ENCODE assay signal across 1 cellular context in the genomic region with DNA sequence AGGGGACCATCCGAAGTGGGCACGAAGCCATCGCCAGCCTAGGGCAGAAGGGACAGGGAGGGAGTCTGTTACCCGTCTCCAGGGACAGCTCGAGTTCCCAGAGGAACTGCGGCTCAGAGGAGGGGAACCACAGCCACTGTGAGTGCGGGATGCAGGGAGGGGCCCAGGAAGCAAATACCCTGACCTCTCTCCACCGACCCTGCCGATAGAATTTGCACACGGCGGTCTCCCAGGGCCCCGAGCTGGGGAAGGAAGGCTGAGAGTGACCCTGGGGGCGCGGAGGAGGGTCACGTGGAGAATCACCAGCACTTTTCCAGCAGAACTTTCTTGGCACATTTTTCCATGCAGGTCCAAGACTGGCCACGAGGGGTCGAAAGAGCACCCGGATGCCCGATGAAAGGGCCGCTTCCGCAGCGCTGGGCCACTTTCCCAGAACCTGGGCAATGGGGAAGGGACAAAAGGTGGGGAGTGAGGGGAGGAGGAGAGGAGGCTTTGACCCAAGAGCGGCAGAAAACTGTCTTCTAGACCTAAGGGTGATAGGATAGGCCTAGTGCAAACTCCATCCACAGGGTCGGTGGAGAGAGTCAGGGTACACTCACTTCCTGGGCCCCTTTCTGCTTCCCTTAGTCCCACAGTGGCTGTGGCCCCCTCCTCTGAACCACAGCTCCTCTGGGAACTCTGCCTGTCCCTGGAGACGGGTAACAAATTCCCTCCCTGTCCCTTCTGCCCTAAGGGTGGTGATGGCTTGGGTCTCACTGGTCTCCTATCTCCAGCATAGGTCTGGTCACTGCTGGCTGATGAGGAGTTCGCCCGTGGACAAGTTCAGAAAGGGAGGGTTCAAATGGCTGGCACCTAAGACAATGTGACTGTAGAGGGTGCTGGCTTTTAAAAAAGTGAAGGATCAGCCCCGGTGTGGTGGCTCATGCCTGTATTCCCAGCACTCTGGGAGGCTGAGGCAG.
A peak's percentile ranks its signal among the peaks of the same experiment; 100 is the strongest.
TF ChIP-seq lines count a peak whose summit lies in the region.

No MANE protein-coding gene starts in this region.

TF ChIP-seq in HEK293, 187 proteins besides CTCF, POLR2A, EP300 and RAD21 (continued from another document and continues in another):
- TF ChIP-seq PRDM2 (tag by site-specific recombination; IDR thresholded peaks at IDR 0.05; ENCODE audit: borderline replicate concordance): no peak
- TF ChIP-seq ZBTB48 (tag by site-specific recombination; IDR thresholded peaks at IDR 0.05): peak; percentile 93
- peak; percentile 20; the same call in 1 of the 2 replicates for TF ChIP-seq ZBTB8A (tag by site-specific recombination; IDR thresholded peaks at IDR 0.05)
- TF ChIP-seq ZFP3 (tag by site-specific recombination; IDR thresholded peaks at IDR 0.05; ENCODE audit: low read depth): peak; percentile 56; the same call in 1 of the 2 replicates
- TF ChIP-seq ZBTB20 (tag by site-specific recombination; IDR thresholded peaks at IDR 0.05): peak; percentile 39; the same call in 1 of the 2 replicates
- no peak for TF ChIP-seq ZNF394 (tag by site-specific recombination; IDR thresholded peaks at IDR 0.05; ENCODE audit: borderline replicate concordance)
- TF ChIP-seq, protein P1, sequence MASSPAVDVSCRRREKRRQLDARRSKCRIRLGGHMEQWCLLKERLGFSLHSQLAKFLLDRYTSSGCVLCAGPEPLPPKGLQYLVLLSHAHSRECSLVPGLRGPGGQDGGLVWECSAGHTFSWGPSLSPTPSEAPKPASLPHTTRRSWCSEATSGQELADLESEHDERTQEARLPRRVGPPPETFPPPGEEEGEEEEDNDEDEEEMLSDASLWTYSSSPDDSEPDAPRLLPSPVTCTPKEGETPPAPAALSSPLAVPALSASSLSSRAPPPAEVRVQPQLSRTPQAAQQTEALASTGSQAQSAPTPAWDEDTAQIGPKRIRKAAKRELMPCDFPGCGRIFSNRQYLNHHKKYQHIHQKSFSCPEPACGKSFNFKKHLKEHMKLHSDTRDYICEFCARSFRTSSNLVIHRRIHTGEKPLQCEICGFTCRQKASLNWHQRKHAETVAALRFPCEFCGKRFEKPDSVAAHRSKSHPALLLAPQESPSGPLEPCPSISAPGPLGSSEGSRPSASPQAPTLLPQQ (tag by site-specific recombination; IDR thresholded peaks at IDR 0.05): peak; percentile 62
- TF ChIP-seq PATZ1 (tag by site-specific recombination; IDR thresholded peaks at IDR 0.05): peak; percentile 64
- no peak for TF ChIP-seq ZNF747 (tag by site-specific recombination; IDR thresholded peaks at IDR 0.05)
- no peak for TF ChIP-seq KLF7 (tag by site-specific recombination; IDR thresholded peaks at IDR 0.05; ENCODE audit: borderline replicate concordance)
- TF ChIP-seq ZNF76 (tag by site-specific recombination; IDR thresholded peaks at IDR 0.05; ENCODE audit: borderline replicate concordance, low read depth): peak; percentile 31; the same call in 1 of the 2 replicates
- TF ChIP-seq HOXD13 (CRISPR knock-in tag; IDR thresholded peaks at IDR 0.05; ENCODE audit: borderline replicate concordance): no peak
- TF ChIP-seq ZIC2 (tag by site-specific recombination; IDR thresholded peaks at IDR 0.05): peak; percentile 25
- TF ChIP-seq ZNF19 (tag by site-specific recombination; IDR thresholded peaks at IDR 0.05; ENCODE audit: low read depth): no peak
- no peak for TF ChIP-seq ZNF621 (tag by site-specific recombination; IDR thresholded peaks at IDR 0.05)
- TF ChIP-seq EGR2 (tag by site-specific recombination; IDR thresholded peaks at IDR 0.05; ENCODE audit: low read depth): no peak
- no peak for TF ChIP-seq REPIN1 (tag by site-specific recombination; IDR thresholded peaks at IDR 0.05; ENCODE audit: low read depth)
- TF ChIP-seq ZNF701 (tag by site-specific recombination; IDR thresholded peaks at IDR 0.05): no peak
- 0 out of 2 replicates have a peak, but pooled peaks have one; percentile 6 for TF ChIP-seq OSR2 (tag by site-specific recombination; IDR thresholded peaks at IDR 0.05)
- TF ChIP-seq, protein P2, sequence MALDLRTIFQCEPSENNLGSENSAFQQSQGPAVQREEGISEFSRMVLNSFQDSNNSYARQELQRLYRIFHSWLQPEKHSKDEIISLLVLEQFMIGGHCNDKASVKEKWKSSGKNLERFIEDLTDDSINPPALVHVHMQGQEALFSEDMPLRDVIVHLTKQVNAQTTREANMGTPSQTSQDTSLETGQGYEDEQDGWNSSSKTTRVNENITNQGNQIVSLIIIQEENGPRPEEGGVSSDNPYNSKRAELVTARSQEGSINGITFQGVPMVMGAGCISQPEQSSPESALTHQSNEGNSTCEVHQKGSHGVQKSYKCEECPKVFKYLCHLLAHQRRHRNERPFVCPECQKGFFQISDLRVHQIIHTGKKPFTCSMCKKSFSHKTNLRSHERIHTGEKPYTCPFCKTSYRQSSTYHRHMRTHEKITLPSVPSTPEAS (tag by site-specific recombination; IDR thresholded peaks at IDR 0.05): no peak
- TF ChIP-seq ZNF140 (tag by site-specific recombination; IDR thresholded peaks at IDR 0.05): no peak
- no peak for TF ChIP-seq ZNF175 (tag by site-specific recombination; IDR thresholded peaks at IDR 0.05)
- TF ChIP-seq, protein P3, sequence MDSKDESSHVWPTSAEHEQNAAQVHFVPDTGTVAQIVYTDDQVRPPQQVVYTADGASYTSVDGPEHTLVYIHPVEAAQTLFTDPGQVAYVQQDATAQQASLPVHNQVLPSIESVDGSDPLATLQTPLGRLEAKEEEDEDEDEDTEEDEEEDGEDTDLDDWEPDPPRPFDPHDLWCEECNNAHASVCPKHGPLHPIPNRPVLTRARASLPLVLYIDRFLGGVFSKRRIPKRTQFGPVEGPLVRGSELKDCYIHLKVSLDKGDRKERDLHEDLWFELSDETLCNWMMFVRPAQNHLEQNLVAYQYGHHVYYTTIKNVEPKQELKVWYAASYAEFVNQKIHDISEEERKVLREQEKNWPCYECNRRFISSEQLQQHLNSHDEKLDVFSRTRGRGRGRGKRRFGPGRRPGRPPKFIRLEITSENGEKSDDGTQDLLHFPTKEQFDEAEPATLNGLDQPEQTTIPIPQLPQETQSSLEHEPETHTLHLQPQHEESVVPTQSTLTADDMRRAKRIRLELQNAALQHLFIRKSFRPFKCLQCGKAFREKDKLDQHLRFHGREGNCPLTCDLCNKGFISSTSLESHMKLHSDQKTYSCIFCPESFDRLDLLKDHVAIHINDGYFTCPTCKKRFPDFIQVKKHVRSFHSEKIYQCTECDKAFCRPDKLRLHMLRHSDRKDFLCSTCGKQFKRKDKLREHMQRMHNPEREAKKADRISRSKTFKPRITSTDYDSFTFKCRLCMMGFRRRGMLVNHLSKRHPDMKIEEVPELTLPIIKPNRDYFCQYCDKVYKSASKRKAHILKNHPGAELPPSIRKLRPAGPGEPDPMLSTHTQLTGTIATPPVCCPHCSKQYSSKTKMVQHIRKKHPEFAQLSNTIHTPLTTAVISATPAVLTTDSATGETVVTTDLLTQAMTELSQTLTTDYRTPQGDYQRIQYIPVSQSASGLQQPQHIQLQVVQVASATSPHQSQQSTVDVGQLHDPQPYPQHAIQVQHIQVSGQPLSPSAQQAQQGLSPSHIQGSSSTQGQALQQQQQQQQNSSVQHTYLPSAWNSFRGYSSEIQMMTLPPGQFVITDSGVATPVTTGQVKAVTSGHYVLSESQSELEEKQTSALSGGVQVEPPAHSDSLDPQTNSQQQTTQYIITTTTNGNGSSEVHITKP (tag by site-specific recombination; IDR thresholded peaks at IDR 0.05): peak; percentile 77
- TF ChIP-seq ZFHX2 (tag by site-specific recombination; conservative IDR thresholded peaks at IDR 0.05): 0 out of 2 replicates have a peak, but pooled peaks have one; percentile 27
- TF ChIP-seq, protein P4, sequence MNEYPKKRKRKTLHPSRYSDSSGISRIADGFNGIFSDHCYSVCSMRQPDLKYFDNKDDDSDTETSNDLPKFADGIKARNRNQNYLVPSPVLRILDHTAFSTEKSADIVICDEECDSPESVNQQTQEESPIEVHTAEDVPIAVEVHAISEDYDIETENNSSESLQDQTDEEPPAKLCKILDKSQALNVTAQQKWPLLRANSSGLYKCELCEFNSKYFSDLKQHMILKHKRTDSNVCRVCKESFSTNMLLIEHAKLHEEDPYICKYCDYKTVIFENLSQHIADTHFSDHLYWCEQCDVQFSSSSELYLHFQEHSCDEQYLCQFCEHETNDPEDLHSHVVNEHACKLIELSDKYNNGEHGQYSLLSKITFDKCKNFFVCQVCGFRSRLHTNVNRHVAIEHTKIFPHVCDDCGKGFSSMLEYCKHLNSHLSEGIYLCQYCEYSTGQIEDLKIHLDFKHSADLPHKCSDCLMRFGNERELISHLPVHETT (tag by site-specific recombination; IDR thresholded peaks at IDR 0.05): no peak
- TF ChIP-seq ZNF221 (tag by site-specific recombination; IDR thresholded peaks at IDR 0.05; ENCODE audit: borderline replicate concordance): no peak
- no peak for TF ChIP-seq ZNF184 (tag by site-specific recombination; IDR thresholded peaks at IDR 0.05)
- no peak for TF ChIP-seq GLI2 (tag by site-specific recombination; IDR thresholded peaks at IDR 0.05; ENCODE audit: borderline replicate concordance, low read depth)
- TF ChIP-seq ZNF366 (tag by site-specific recombination; conservative IDR thresholded peaks at IDR 0.05): peak; percentile 78
- no peak for TF ChIP-seq ZBTB21 (tag by site-specific recombination; IDR thresholded peaks at IDR 0.05)
- peak; percentile 49; the same call in 1 of the 2 replicates for TF ChIP-seq ZNF843 (tag by site-specific recombination; IDR thresholded peaks at IDR 0.05)
- no peak for TF ChIP-seq ZNF791 (tag by site-specific recombination; IDR thresholded peaks at IDR 0.05)
- peak; percentile 36; the same call in 1 of the 2 replicates for TF ChIP-seq ZNF580 (tag by site-specific recombination; IDR thresholded peaks at IDR 0.05)
- TF ChIP-seq ZNF654 (tag by site-specific recombination; IDR thresholded peaks at IDR 0.05; ENCODE audit: low read depth): peak; percentile 43
- peak; percentile 46 for TF ChIP-seq ZNF398 (tag by site-specific recombination; IDR thresholded peaks at IDR 0.05)
- peak; percentile 82; the same call in 1 of the 2 replicates for TF ChIP-seq TCF7L2 (IDR thresholded peaks at IDR 0.05; ENCODE audit: borderline replicate concordance, low read depth, low read length)
- TF ChIP-seq ZNF391 (tag by site-specific recombination; IDR thresholded peaks at IDR 0.05; ENCODE audit: borderline replicate concordance, low read depth): no peak
